26 cellular contexts compared by ENCODE assay signal in the genomic region with DNA sequence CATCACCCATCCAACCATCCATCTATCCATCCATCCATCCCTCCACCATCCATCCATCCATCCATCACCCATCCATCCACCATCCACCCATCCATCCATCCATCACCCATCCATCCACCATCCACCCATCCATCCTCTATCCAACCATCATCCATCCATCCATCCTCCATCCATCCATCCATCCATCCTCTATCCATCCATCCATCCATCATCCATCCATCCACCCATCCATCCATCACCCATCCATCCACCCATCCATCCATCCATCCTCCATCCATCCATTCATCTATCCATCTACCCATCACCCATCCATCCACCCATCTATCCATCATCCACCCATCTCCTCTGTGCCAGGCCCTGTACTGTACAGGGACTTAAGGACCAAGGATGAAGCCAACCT.
DNase-seq lines count a peak whose midpoint lies in the region; ATAC-seq, FAIRE-seq and TF ChIP-seq lines count a peak whose summit lies in the region.
"Had no signal": no experiment of that assay in that cellular context is flagged by ENCODE, and none has a peak within 500 bp of the region (broad histone marks: within the 10 kb centered on the region; RNA-seq: fewer than 3 reads in every experiment).

No MANE protein-coding gene starts in this region.

- H3K4me3 ChIP-seq in HEK293 (ENCODE audit: low read depth, low read length) (no peak overlapping the region), IMR-90 (ENCODE audit: insufficient read depth, low read depth, low read length) (no peak overlapping the region), H1 (ENCODE audit: extremely low read depth in 1 of 4, insufficient read depth in 2 of 4, low read depth in 3 of 4, low read length in 4 of 4) (no peak overlapping the region), breast epithelium (no peak overlapping the region)
- H3K4me3 ChIP-seq: A549; BLaER1 treated with 17β-estradiol and CSF1 and Interleukin-3, amounts not matched to agents 10 nM and 100 nM had no signal

- TF ChIP-seq CTCF in HEK293 (tag by site-specific recombination; IDR thresholded peaks at IDR 0.05) (no peak), IMR-90 (conservative IDR thresholded peaks at IDR 0.05; ENCODE audit: low read depth, low read length) (no peak), H1 (IDR thresholded peaks at IDR 0.05; ENCODE audit: control extremely low read depth in 1 of 3, insufficient read depth in 1 of 3, low read depth in 1 of 3, low read length in 3 of 3) (no peak), breast epithelium (IDR thresholded peaks at IDR 0.05) (no peak)

- TF ChIP-seq POLR2A in IMR-90 (IDR thresholded peaks at IDR 0.05; ENCODE audit: low read depth, low read length) (no peak), H1 (IDR thresholded peaks at IDR 0.05; ENCODE audit: control extremely low read depth in 1 of 2, low read depth in 2 of 2, low read length in 2 of 2) (no peak), breast epithelium (IDR thresholded peaks at IDR 0.05) (no peak)

- H3K27ac ChIP-seq in HEK293 (ENCODE audit: extremely low read depth, low read depth, low read length) (no peak overlapping the region), IMR-90 (ENCODE audit: insufficient read depth, low read length) (no peak overlapping the region), H1 (ENCODE audit: low read depth, low read length) (no peak overlapping the region), breast epithelium (peak overlapping the region in 1 of 2 donors; percentile 90)
- H3K27ac ChIP-seq: A549; BLaER1 treated with 17β-estradiol and CSF1 and Interleukin-3, amounts not matched to agents 10 nM and 100 nM had no signal

- H3K18ac ChIP-seq in IMR-90 (ENCODE audit: low read depth, low read length) = no peak overlapping the region
- no peak overlapping the region for H3K18ac ChIP-seq in H1 (ENCODE audit: extremely low read depth, low read length)

- H3K23ac ChIP-seq in IMR-90 (ENCODE audit: low read depth, low read length) (no peak overlapping the region), H1 (ENCODE audit: insufficient read length) (no peak overlapping the region)

- H4K20me1 ChIP-seq in IMR-90 (ENCODE audit: insufficient read depth, low read length) (peaks cover 4% of the 10 kb centered on the region; the same call in 1 of the 2 replicates), H1 (replicated peaks in 1 of 2; ENCODE audit: control insufficient read depth in 1 of 2, insufficient read depth in 2 of 2, low read length in 2 of 2) (no peaks in the 10 kb centered on the region)
- H4K20me1 ChIP-seq: BLaER1 treated with 17β-estradiol and CSF1 and Interleukin-3, amounts not matched to agents 10 nM and 100 nM had no signal

- no peak overlapping the region for H3K14ac ChIP-seq in IMR-90 (replicated peaks; ENCODE audit: low read depth, low read length)
- H3K14ac ChIP-seq in H1 (ENCODE audit: insufficient read length) = no peak overlapping the region

- H3K56ac ChIP-seq in IMR-90 (ENCODE audit: extremely low read depth, insufficient read depth, low read length) (no peak overlapping the region), H1 (replicated peaks; ENCODE audit: insufficient read length, low read depth, low read length) (peak overlapping the region; percentile 85)

- H3K4me3 Mint-ChIP-seq in activated CD4-positive, alpha-beta T cell treated with anti-CD3 and anti-CD28 coated beads for 36 hours = no peak overlapping the region
- H3K4me3 Mint-ChIP-seq: CD14-positive monocyte; CD4-positive, alpha-beta T cell; CD8-positive, alpha-beta memory T cell had no signal

- H2BK120ac ChIP-seq in IMR-90 (ENCODE audit: low read depth, low read length) (no peak overlapping the region), H1 (replicated peaks; ENCODE audit: low read depth, low read length) (no peak overlapping the region)

- H3K23me2 ChIP-seq in H1 (ENCODE audit: low read depth, low read length) = peaks cover 6% of the 10 kb centered on the region; the same call in 1 of the 2 replicates

- H2AFZ ChIP-seq in IMR-90 (replicated peaks; ENCODE audit: low read length, poor library complexity) (no peak overlapping the region), H1 (ENCODE audit: low read length) (no peak overlapping the region)

- H2BK12ac ChIP-seq in H1 (ENCODE audit: low read depth, low read length) = no peak overlapping the region

- no peak overlapping the region for H2BK15ac ChIP-seq in IMR-90 (ENCODE audit: low read depth, low read length)
- no peak overlapping the region for H2BK15ac ChIP-seq in H1 (ENCODE audit: low read length)

- H3K36me3 ChIP-seq in HEK293 (ENCODE audit: control insufficient read depth in 2 of 2, insufficient read depth in 1 of 2, low read length in 2 of 2) = no peaks in the 10 kb centered on the region
- no peaks in the 10 kb centered on the region for H3K36me3 ChIP-seq in IMR-90 (ENCODE audit: control insufficient read depth, insufficient read depth, low read length)
- no peaks in the 10 kb centered on the region for H3K36me3 ChIP-seq in H1 (ENCODE audit: control insufficient read depth in 2 of 4, insufficient read depth in 4 of 4, low read length in 3 of 4)
- no peaks in the 10 kb centered on the region for H3K36me3 ChIP-seq in breast epithelium
- H3K36me3 ChIP-seq: BE2C; BLaER1 treated with 17β-estradiol and CSF1 and Interleukin-3, amounts not matched to agents 10 nM and 100 nM had no signal

- H3K36me3 Mint-ChIP-seq in activated CD4-positive, alpha-beta T cell treated with anti-CD3 and anti-CD28 coated beads for 36 hours (ENCODE audit: low read depth) = no peaks in the 10 kb centered on the region
- H3K36me3 Mint-ChIP-seq: CD14-positive monocyte; CD8-positive, alpha-beta memory T cell had no signal

- no peak overlapping the region for H3K27ac Mint-ChIP-seq in activated CD4-positive, alpha-beta T cell treated with anti-CD3 and anti-CD28 coated beads for 36 hours
- H3K27ac Mint-ChIP-seq: CD14-positive monocyte; CD4-positive, alpha-beta T cell; CD8-positive, alpha-beta memory T cell had no signal

- DNase-seq in IMR-90 (no peak), H1 (ENCODE audit: low read depth in 1 of 2, low spot score in 2 of 2) (no peak), urothelium cell line (ENCODE audit: low spot score) (no peak), KG1 (lab: John Stamatoyannopoulos, UW) (no peak), breast epithelium (ENCODE audit: low spot score in 2 of 2) (no peak)
- DNase-seq in activated CD4-positive, alpha-beta T cell treated with anti-CD3 and anti-CD28 coated beads for 36 hours = no peak
- DNase-seq: 8988T; ACHN; AML-193; BE2C; Calu3; CD4-positive, alpha-beta T cell; COR-L47; DMS53; DMS79 treated with DMSO at 0.1 percent for 48 hours; GF-D8; GOT3; H7; HCEC 1CT had no signal

- 0 out of 2 replicates have a peak, but pooled peaks cover 5% of the 10 kb centered on the region for H3K9me1 ChIP-seq in IMR-90 (ENCODE audit: insufficient read depth, low read length)

- H4K5ac ChIP-seq in IMR-90 (ENCODE audit: low read depth, low read length) (no peak overlapping the region), H1 (ENCODE audit: insufficient read length, low read depth, low read length) (no peak overlapping the region)

- no peak for TF ChIP-seq EP300 in H1 (IDR thresholded peaks at IDR 0.05; ENCODE audit: borderline replicate concordance in 1 of 2, low read depth in 2 of 2, low read length in 2 of 2)

- no peaks in the 10 kb centered on the region for H3K79me1 ChIP-seq in IMR-90 (ENCODE audit: low read depth in 1 of 2, low read length in 2 of 2)
- no peaks in the 10 kb centered on the region for H3K79me1 ChIP-seq in H1 (ENCODE audit: low read depth, low read length)

- H3K9me3 ChIP-seq in HEK293 (ENCODE audit: control insufficient read depth, insufficient read depth, low read depth, low read length) = no peaks in the 10 kb centered on the region
- no peaks in the 10 kb centered on the region for H3K9me3 ChIP-seq in IMR-90 (ENCODE audit: control insufficient read depth, insufficient read depth, low read length)
- H3K9me3 ChIP-seq in H1 (ENCODE audit: insufficient read depth in 2 of 2, low read depth in 1 of 2, low read length in 1 of 2) = no peaks in the 10 kb centered on the region; a peak in 1 of 4 replicates
- H3K9me3 ChIP-seq in breast epithelium = no peaks in the 10 kb centered on the region
- H3K9me3 ChIP-seq: A549, BE2C had no signal

- CTCF ChIA-PET in HEK293 (lab: Yijun Ruan, JAX) (no interaction called here), IMR-90 (lab: Yijun Ruan, JAX) (no interaction called here), H1 (lab: Charles Lee; ENCODE audit: partially characterized antibody) (interaction anchor here (1.2 to 3.4 kb wide), 8 partner anchors 9 to 60 kb away, joined by 3 to 18 read pairs (median 8); no protein-coding TSS in a partner anchor)
- CTCF ChIA-PET in activated CD4-positive, alpha-beta T cell treated with anti-CD3 and anti-CD28 coated beads for 36 hours (lab: Charles Lee) = no interaction called here

- peaks cover 2% of the 10 kb centered on the region for H3K27me3 Mint-ChIP-seq in activated CD4-positive, alpha-beta T cell treated with anti-CD3 and anti-CD28 coated beads for 36 hours

- H4K91ac ChIP-seq in IMR-90 (ENCODE audit: insufficient read depth, low read depth, low read length) = no peak overlapping the region
- no peak overlapping the region for H4K91ac ChIP-seq in H1 (replicated peaks; ENCODE audit: insufficient read length, low read length)

- intact Hi-C loops in IMR-90 (cut with micrococcal nuclease) = no loop called here
- intact Hi-C loops in breast epithelium (cut with DNase I; ENCODE audit: low total_unique reads) = no loop called here
- intact Hi-C loops in activated CD4-positive, alpha-beta T cell treated with anti-CD3 and anti-CD28 coated beads for 36 hours (cut with DNase I, micrococcal nuclease) = no loop called here

- POLR2A ChIA-PET in HEK293 (lab: Yijun Ruan, JAX) (no interaction called here), IMR-90 (lab: Charles Lee; ENCODE audit: unreplicated experiment) (no interaction called here), H1 (lab: Charles Lee; ENCODE audit: partially characterized antibody) (interaction anchor here (1.1 kb wide), 1 partner anchor 21 kb away, joined by 3 read pairs; no protein-coding TSS in a partner anchor)
- POLR2A ChIA-PET in activated CD4-positive, alpha-beta T cell treated with anti-CD3 and anti-CD28 coated beads for 36 hours (lab: Charles Lee) = no interaction called here

- H4K8ac ChIP-seq in IMR-90 (ENCODE audit: low read depth in 2 of 2, low read length in 2 of 2) (no peak overlapping the region), H1 (ENCODE audit: extremely low read depth, insufficient read depth, low read length) (no peak overlapping the region)

- H3K4ac ChIP-seq in IMR-90 (ENCODE audit: low read depth, low read length) = no peak overlapping the region
- no peak overlapping the region for H3K4ac ChIP-seq in H1 (replicated peaks; ENCODE audit: insufficient read length, low read depth, low read length)

- H3K4me1 Mint-ChIP-seq in activated CD4-positive, alpha-beta T cell treated with anti-CD3 and anti-CD28 coated beads for 36 hours = no peaks in the 10 kb centered on the region
- H3K4me1 Mint-ChIP-seq: CD8-positive, alpha-beta memory T cell had no signal

- dilution Hi-C loops in IMR-90 (cut with HindIII; ENCODE audit: low sequenced_read_pairs, unreplicated experiment) = no loop called here

- H2BK20ac ChIP-seq in IMR-90 (ENCODE audit: low read depth, low read length) (no peak overlapping the region), H1 (ENCODE audit: low read length) (no peak overlapping the region)

- H3K9ac ChIP-seq in IMR-90 (ENCODE audit: low read depth, low read length) = no peak overlapping the region
- no peak overlapping the region for H3K9ac ChIP-seq in H1 (replicated peaks in 1 of 4; ENCODE audit: extremely low read depth in 1 of 4, low read depth in 3 of 4, low read length in 3 of 4)
- H3K9ac ChIP-seq: BLaER1 treated with 17β-estradiol and CSF1 and Interleukin-3, amounts not matched to agents 10 nM and 100 nM had no signal

- no peaks in the 10 kb centered on the region for H3K9me3 Mint-ChIP-seq in activated CD4-positive, alpha-beta T cell treated with anti-CD3 and anti-CD28 coated beads for 36 hours (ENCODE audit: low read depth)
- H3K9me3 Mint-ChIP-seq: CD4-positive, alpha-beta T cell; CD8-positive, alpha-beta memory T cell had no signal

- no TSS peak for BruUV-seq in IMR-90 (replicated peaks; lab: Mats Ljungman, UMichigan)

- H3K79me2 ChIP-seq in H1 (ENCODE audit: control insufficient read depth in 1 of 2, insufficient read depth in 2 of 2, low read length in 2 of 2) = no peaks in the 10 kb centered on the region

- peaks cover 59% of the 10 kb centered on the region for H3K27me3 ChIP-seq in IMR-90 (ENCODE audit: control insufficient read depth, insufficient read depth, low read length)
- no peaks in the 10 kb centered on the region for H3K27me3 ChIP-seq in H1 (replicated peaks in 1 of 4; ENCODE audit: control insufficient read depth in 3 of 4, extremely low read depth in 1 of 4, insufficient read depth in 3 of 4, low read length in 3 of 4)
- H3K27me3 ChIP-seq in breast epithelium = no peaks in the 10 kb centered on the region
- H3K27me3 ChIP-seq: BE2C; BLaER1 treated with 17β-estradiol and CSF1 and Interleukin-3, amounts not matched to agents 10 nM and 100 nM had no signal

- H2BK5ac ChIP-seq in IMR-90 (ENCODE audit: low read depth, low read length, poor library complexity, severe bottlenecking) (peak overlapping the region; percentile 42), H1 (ENCODE audit: low read depth, low read length) (no peak overlapping the region)

- H2AK9ac ChIP-seq in IMR-90 (replicated peaks; ENCODE audit: low read depth, low read length, poor library complexity) = no peak overlapping the region

- TF ChIP-seq RAD21 in IMR-90 (IDR thresholded peaks at IDR 0.05; ENCODE audit: low read length) (no peak), H1 (IDR thresholded peaks at IDR 0.05 in 1 of 2, conservative IDR thresholded peaks at IDR 0.05 in 1 of 2; ENCODE audit: low read depth in 2 of 2, low read length in 2 of 2) (no peak)

- H3K4me1 ChIP-seq in HEK293 (ENCODE audit: control insufficient read depth, insufficient read depth, low read length) (no peaks in the 10 kb centered on the region), IMR-90 (ENCODE audit: control insufficient read depth, insufficient read depth, low read length) (peaks cover 8% of the 10 kb centered on the region), H1 (replicated peaks in 1 of 4; ENCODE audit: control insufficient read depth in 3 of 4, insufficient read depth in 4 of 4, low read length in 3 of 4) (no peaks in the 10 kb centered on the region), breast epithelium (no peaks in the 10 kb centered on the region)
- H3K4me1 ChIP-seq: BE2C had no signal

- in situ Hi-C loops in IMR-90 (cut with MboI; ENCODE audit: low sequenced_read_pairs) = no loop called here

- H2AK5ac ChIP-seq in IMR-90 (ENCODE audit: low read depth, low read length) = no peak overlapping the region
- H2AK5ac ChIP-seq in H1 (ENCODE audit: low read depth, low read length) = no peak overlapping the region

- ATAC-seq in IMR-90 (ENCODE audit: low read depth) = no peak
- ATAC-seq in activated CD4-positive, alpha-beta T cell treated with anti-CD3 and anti-CD28 coated beads for 36 hours = no peak
- ATAC-seq: A549 had no signal

- H3K4me2 ChIP-seq in IMR-90 (ENCODE audit: low read depth, low read length) (no peak overlapping the region), H1 (ENCODE audit: insufficient read depth in 1 of 2, low read depth in 2 of 2, low read length in 2 of 2) (no peak overlapping the region)
- H3K4me2 ChIP-seq: A549; BLaER1 treated with 17β-estradiol and CSF1 and Interleukin-3, amounts not matched to agents 10 nM and 100 nM had no signal

- no peak for FAIRE-seq in H1 (lab: Jason Lieb, UNC)
- FAIRE-seq in urothelium cell line (lab: Jason Lieb, UNC) = peak; percentile 99
- FAIRE-seq: A549, GM12891, GM18507 had no signal
